In genomic region chr3:55609230-55610100, GRCh38 we compare ENCODE assay signal across 1 cellular context.
TF ChIP-seq lines count a peak whose summit lies in the region.

No MANE protein-coding gene starts in this region.

TF ChIP-seq in WTC11, 78 proteins besides CTCF, POLR2A, EP300 and RAD21 (continued from another document):
- TF ChIP-seq NFYB (CRISPR knock-in tag; conservative IDR thresholded peaks at IDR 0.05; ENCODE audit: low read depth) (peak; percentile 79), SMAD4 (CRISPR knock-in tag; IDR thresholded peaks at IDR 0.05) (no peak)
